In the genomic region with DNA sequence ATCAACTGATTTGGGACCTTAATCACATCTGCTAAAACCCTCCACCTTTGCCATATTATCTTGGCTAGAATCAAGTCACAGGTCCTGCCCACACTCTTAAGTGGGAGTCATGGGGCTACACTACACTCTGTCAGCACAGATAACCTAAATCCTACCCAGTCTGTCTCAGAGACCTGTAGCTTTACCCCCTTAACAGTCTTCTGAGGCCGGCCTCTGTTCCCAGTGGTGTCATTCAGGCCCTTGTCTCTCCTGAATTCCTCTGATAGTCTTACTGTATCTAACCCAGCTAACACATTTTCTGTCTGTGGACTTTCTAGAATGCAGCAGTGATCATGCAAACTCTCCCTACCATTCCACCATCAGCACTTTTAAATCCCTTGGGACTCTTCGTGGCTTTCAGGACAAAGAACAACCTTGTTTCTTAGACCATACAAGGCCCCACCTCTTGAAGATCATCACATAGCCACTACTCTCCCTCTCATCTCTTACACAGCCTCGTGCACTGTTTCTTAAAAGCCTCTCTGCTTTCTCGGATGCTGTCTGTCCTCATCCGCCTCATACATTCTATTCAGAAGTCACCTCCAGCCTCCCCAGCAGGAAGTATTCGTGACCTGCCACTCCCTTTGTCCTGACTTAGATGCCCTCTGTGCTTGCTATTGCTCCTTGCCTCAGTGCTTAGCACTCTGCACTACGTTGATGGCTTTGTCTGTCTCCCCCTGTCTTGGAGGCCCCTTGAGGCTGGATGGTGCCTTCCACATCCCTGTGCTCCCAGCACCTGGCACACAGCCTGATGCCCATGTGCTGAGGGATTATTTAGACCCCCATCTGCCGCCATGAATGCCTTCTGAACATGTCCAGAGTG, we compare ENCODE assay signal across 1 cellular context.
TF ChIP-seq lines count a peak whose summit lies in the region.

No MANE protein-coding gene starts in this region.

TF ChIP-seq in GM23338, 12 proteins besides CTCF, POLR2A, EP300 and RAD21:
- TF ChIP-seq NANOG (IDR thresholded peaks at IDR 0.05; ENCODE audit: borderline replicate concordance) = no peak
- no peak for TF ChIP-seq EZH2 (IDR thresholded peaks at IDR 0.05; ENCODE audit: low read depth, unreplicated experiment)
- no peak for TF ChIP-seq ZNF114 (CRISPR knock-in tag; IDR thresholded peaks at IDR 0.05)
- no peak for TF ChIP-seq POLR2AphosphoS5 (IDR thresholded peaks at IDR 0.05; ENCODE audit: low read depth)
- TF ChIP-seq JUNB (IDR thresholded peaks at IDR 0.05; ENCODE audit: unreplicated experiment) = no peak
- TF ChIP-seq STAT1 (IDR thresholded peaks at IDR 0.05; ENCODE audit: unreplicated experiment) = no peak
- no peak for TF ChIP-seq ZNF331 (CRISPR knock-in tag; IDR thresholded peaks at IDR 0.05; ENCODE audit: low read depth)
- TF ChIP-seq EZH2phosphoT487 (IDR thresholded peaks at IDR 0.05; ENCODE audit: unreplicated experiment) = no peak
- TF ChIP-seq, protein P1, sequence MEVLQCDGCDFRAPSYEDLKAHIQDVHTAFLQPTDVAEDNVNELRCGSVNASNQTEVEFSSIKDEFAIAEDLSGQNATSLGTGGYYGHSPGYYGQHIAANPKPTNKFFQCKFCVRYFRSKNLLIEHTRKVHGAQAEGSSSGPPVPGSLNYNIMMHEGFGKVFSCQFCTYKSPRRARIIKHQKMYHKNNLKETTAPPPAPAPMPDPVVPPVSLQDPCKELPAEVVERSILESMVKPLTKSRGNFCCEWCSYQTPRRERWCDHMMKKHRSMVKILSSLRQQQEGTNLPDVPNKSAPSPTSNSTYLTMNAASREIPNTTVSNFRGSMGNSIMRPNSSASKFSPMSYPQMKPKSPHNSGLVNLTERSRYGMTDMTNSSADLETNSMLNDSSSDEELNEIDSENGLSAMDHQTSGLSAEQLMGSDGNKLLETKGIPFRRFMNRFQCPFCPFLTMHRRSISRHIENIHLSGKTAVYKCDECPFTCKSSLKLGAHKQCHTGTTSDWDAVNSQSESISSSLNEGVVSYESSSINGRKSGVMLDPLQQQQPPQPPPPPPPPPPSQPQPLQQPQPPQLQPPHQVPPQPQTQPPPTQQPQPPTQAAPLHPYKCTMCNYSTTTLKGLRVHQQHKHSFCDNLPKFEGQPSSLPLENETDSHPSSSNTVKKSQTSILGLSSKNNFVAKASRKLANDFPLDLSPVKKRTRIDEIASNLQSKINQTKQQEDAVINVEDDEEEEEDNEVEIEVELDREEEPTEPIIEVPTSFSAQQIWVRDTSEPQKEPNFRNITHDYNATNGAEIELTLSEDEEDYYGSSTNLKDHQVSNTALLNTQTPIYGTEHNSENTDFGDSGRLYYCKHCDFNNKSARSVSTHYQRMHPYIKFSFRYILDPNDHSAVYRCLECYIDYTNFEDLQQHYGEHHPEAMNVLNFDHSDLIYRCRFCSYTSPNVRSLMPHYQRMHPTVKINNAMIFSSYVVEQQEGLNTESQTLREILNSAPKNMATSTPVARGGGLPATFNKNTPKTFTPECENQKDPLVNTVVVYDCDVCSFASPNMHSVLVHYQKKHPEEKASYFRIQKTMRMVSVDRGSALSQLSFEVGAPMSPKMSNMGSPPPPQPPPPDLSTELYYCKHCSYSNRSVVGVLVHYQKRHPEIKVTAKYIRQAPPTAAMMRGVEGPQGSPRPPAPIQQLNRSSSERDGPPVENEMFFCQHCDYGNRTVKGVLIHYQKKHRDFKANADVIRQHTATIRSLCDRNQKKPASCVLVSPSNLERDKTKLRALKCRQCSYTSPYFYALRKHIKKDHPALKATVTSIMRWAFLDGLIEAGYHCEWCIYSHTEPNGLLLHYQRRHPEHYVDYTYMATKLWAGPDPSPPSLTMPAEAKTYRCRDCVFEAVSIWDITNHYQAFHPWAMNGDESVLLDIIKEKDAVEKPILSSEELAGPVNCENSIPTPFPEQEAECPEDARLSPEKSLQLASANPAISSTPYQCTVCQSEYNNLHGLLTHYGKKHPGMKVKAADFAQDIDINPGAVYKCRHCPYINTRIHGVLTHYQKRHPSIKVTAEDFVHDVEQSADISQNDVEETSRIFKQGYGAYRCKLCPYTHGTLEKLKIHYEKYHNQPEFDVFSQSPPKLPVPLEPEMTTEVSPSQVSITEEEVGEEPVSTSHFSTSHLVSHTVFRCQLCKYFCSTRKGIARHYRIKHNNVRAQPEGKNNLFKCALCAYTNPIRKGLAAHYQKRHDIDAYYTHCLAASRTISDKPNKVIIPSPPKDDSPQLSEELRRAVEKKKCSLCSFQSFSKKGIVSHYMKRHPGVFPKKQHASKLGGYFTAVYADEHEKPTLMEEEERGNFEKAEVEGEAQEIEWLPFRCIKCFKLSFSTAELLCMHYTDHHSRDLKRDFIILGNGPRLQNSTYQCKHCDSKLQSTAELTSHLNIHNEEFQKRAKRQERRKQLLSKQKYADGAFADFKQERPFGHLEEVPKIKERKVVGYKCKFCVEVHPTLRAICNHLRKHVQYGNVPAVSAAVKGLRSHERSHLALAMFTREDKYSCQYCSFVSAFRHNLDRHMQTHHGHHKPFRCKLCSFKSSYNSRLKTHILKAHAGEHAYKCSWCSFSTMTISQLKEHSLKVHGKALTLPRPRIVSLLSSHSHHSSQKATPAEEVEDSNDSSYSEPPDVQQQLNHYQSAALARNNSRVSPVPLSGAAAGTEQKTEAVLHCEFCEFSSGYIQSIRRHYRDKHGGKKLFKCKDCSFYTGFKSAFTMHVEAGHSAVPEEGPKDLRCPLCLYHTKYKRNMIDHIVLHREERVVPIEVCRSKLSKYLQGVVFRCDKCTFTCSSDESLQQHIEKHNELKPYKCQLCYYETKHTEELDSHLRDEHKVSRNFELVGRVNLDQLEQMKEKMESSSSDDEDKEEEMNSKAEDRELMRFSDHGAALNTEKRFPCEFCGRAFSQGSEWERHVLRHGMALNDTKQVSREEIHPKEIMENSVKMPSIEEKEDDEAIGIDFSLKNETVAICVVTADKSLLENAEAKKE (CRISPR knock-in tag; IDR thresholded peaks at IDR 0.05) = no peak
- TF ChIP-seq REST (IDR thresholded peaks at IDR 0.05; ENCODE audit: unreplicated experiment) = no peak
- no peak for TF ChIP-seq CREB1 (CRISPR knock-in tag; IDR thresholded peaks at IDR 0.05; ENCODE audit: low read depth)
- no peak for TF ChIP-seq ETS1 (IDR thresholded peaks at IDR 0.05)
